26 cellular contexts compared by ENCODE assay signal in the genomic region with DNA sequence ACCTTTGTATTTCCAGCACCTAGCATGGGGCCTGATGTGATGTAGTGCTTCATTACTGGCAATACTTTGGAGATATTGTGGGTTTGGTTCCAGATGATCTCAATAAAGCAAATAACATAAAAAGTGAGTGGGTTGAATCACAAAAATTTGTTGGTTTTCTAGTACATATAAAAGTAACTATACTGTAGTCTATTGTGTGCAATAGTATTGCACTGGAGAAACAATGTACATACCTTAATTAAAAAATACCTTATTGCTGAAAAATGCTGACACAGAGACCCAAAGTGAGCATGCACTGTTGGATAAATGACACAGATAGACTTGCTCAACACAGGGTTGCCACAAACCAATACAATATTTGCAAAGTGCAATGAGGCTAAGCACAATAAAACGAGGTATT.
"Had no signal": no experiment of that assay in that cellular context is flagged by ENCODE, and none has a peak within 500 bp of the region (broad histone marks: within the 10 kb centered on the region; RNA-seq: fewer than 3 reads in every experiment).

No MANE protein-coding gene starts in this region.

- H3K4me3 ChIP-seq: neural progenitor cell, ovary, psoas muscle, right lobe of liver, sigmoid colon, stomach, thoracic aorta, thyroid gland, tibial nerve, upper lobe of left lung, vagina had no signal

- H3K4me2 ChIP-seq: neural progenitor cell had no signal

- H3K79me2 ChIP-seq: parathyroid adenoma had no signal

- H2AFZ ChIP-seq: neural progenitor cell, parathyroid adenoma had no signal

- DNase-seq: occipital lobe; ovary; posterior cingulate gyrus; psoas muscle; right cardiac atrium; right lobe of liver; sigmoid colon; small intestine; stimulated activated CD4-positive, alpha-beta T cell treated with anti-CD3 and anti-CD28 coated beads, Interleukin-15, amount 100 ng/mL, for 24 hours; stimulated activated CD4-positive, alpha-beta T cell treated with anti-CD3 and anti-CD28 coated beads, Interleukin-2, amount 100 ng/mL, for 24 hours; stimulated activated CD4-positive, alpha-beta T cell treated with anti-CD3 and anti-CD28 coated beads, Interleukin-2, amount 100 ng/mL, for 48 hours; stimulated activated CD4-positive, alpha-beta T cell treated with anti-CD3 and anti-CD28 coated beads, Interleukin-4, amount 100 ng/mL, for 24 hours; stimulated activated naive B cell treated with anti-CD40 and anti-IgM and Interleukin-4, amounts not matched to agents 10 μg/mL and 1 μg/mL and 100 μg/mL, for 72 hours; stimulated activated naive CD4-positive, alpha-beta T cell treated with Interleukin-2 at 50 U/mL for 16 hours; stomach; thyroid gland; trophoblast cell; upper lobe of left lung had no signal

- H3K4me1 ChIP-seq: parathyroid adenoma, psoas muscle, vagina had no signal

- H3K9ac ChIP-seq: neural progenitor cell, parathyroid adenoma had no signal

- FAIRE-seq: small intestine, urothelium cell line had no signal

- H3K27ac ChIP-seq: neural progenitor cell, ovary, parathyroid adenoma, psoas muscle, right lobe of liver, sigmoid colon, stomach, thoracic aorta, thyroid gland, tibial nerve, upper lobe of left lung, vagina had no signal

- ATAC-seq: natural killer cell treated with Interleukin-12 subunit alpha and Interleukin-12 subunit beta and Interleukin-15 and Interleukin-18, amount 100 ng/mL, for 72 hours; psoas muscle; right cardiac atrium; right lobe of liver; stimulated activated effector memory CD8-positive, alpha-beta T cell treated with anti-CD3 and anti-CD28 coated beads, Interleukin-12 subunit alpha, Interleukin-12 subunit beta, amount 100 ng/mL, for 72 hours; stimulated activated naive B cell treated with anti-CD40 and anti-IgM and Interleukin-4, amounts not matched to agents 10 μg/mL and 1 μg/mL and 100 μg/mL, for 72 hours had no signal

- H3K9me3 ChIP-seq: ovary, psoas muscle, right lobe of liver, sigmoid colon, stomach, thoracic aorta, thyroid gland, tibial nerve, upper lobe of left lung, vagina had no signal

- H3K27me3 ChIP-seq: neural progenitor cell, ovary, right lobe of liver, sigmoid colon, stomach, thyroid gland, tibial nerve, upper lobe of left lung, vagina had no signal

- H3K36me3 ChIP-seq: neural progenitor cell, ovary, right lobe of liver, sigmoid colon, stomach, thoracic aorta, thyroid gland, tibial nerve, upper lobe of left lung, vagina had no signal
